Comparison of ENCODE assay signal across 23 cellular contexts in the genomic region with DNA sequence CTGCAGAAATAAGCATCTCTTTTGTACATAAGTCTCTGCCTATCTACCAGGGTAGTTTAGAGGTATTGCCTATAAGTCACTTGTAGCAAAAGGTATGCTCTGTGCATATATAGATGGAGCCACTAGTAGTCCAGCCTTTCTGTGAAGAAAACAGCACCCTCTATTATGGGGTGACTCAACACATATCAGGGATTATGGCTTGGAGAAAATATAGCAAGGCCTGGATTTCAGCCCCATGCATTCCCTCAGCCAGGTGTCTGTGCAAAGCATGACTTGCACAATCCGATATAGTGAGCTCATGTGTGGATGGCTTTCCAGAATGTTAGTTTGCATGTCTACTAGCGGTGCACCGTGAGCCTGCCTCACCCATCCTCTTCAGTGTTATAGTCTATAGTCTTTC. TPM values are rescaled to one million over a fixed set of nuclear protein-coding genes. Genes with fewer than 3 reads are reported as not detected.
"Had no signal": no experiment of that assay in that cellular context is flagged by ENCODE, and none has a peak within 500 bp of the region (broad histone marks: within the 10 kb centered on the region; RNA-seq: fewer than 3 reads in every experiment).

No MANE protein-coding gene starts in this region.

- H3K4me1 ChIP-seq: adrenal gland, Peyer's patch, SJSA1 had no signal

- ATAC-seq: activated CD4-positive, CD25-positive, alpha-beta regulatory T cell treated with anti-CD3 and anti-CD28 coated beads, Interleukin-2, amount 50 U/mL, for 24 hours; activated CD8-positive, alpha-beta T cell treated with anti-CD3 and anti-CD28 coated beads for 36 hours; activated T-cell treated with anti-CD3 and anti-CD28 coated beads, Interleukin-2, amount 50 U/mL, for 72 hours; SK-N-SH treated with all-trans-retinoic acid at 6 μM for 48 hours had no signal

- H3K4me3 ChIP-seq: adrenal gland, Peyer's patch, SJSA1 had no signal

- H3K27ac ChIP-seq: adrenal gland, Peyer's patch, RWPE1, SJSA1 had no signal

- DNase-seq: activated CD4-positive, alpha-beta T cell treated with anti-CD3 and anti-CD28 coated beads for 4 hours; activated CD8-positive, alpha-beta memory T cell treated with anti-CD3 and anti-CD28 coated beads, Interleukin-2, amount 50 U/mL, for 4 hours; activated CD8-positive, alpha-beta T cell treated with anti-CD3 and anti-CD28 coated beads for 36 hours; activated naive CD4-positive, alpha-beta T cell treated with anti-CD3 and anti-CD28 coated beads, Interleukin-2, amount 50 U/mL, for 16 hours; activated naive CD8-positive, alpha-beta T cell treated with anti-CD3 and anti-CD28 coated beads, Interleukin-2, amount 10 ng/mL, durations not matched to agents 7 days and 5 days; activated T-cell treated with anti-CD3 and anti-CD28 coated beads, Interleukin-2, amount 50 U/mL, for 72 hours; adrenal gland; aorta; Karpas-422; NCI-H1105 treated with DMSO at 0.1 percent for 48 hours; NCI-H1436 treated with DMSO at 0.1 percent for 48 hours; NCI-H187; NCI-H2081; NCI-H446; NCI-H524; Peyer's patch; SHP77; SW 1271 had no signal

- H3K9me3 ChIP-seq: adrenal gland, Peyer's patch, SJSA1 had no signal

- H3K36me3 ChIP-seq: adrenal gland, Peyer's patch, SJSA1 had no signal

- H3K27me3 ChIP-seq: adrenal gland, Peyer's patch, SJSA1 had no signal

RNA-seq across cellular contexts. Expression of gene NALCN, which starts 13.4 kb away (rescaled TPM):
- total RNA-seq: activated CD8-positive, alpha-beta T cell treated with anti-CD3 and anti-CD28 coated beads for 36 hours; activated naive CD8-positive, alpha-beta T cell treated with anti-CD3 and anti-CD28 coated beads, Interleukin-2, amount 10 ng/mL, durations not matched to agents 7 days and 5 days; activated T-cell treated with anti-CD3 and anti-CD28 coated beads, Interleukin-2, amount 50 U/mL, for 72 hours; activated T-helper 2 cell treated with anti-CD3 and anti-CD28 coated beads, Interferon-gamma antibody, Interleukin-2, Interleukin-4, amounts not matched to agents 10 μg/mL and 5 μg/mL and 100 μg/mL, durations not matched to agents 14 hours and 24 hours and 36 hours had no signal

RNA-seq across cellular contexts. Expression of gene ITGBL1, which starts 22.7 kb away (rescaled TPM):
- total RNA-seq: activated CD8-positive, alpha-beta T cell treated with anti-CD3 and anti-CD28 coated beads for 36 hours; activated naive CD8-positive, alpha-beta T cell treated with anti-CD3 and anti-CD28 coated beads, Interleukin-2, amount 10 ng/mL, durations not matched to agents 7 days and 5 days; activated T-cell treated with anti-CD3 and anti-CD28 coated beads, Interleukin-2, amount 50 U/mL, for 72 hours; activated T-helper 2 cell treated with anti-CD3 and anti-CD28 coated beads, Interferon-gamma antibody, Interleukin-2, Interleukin-4, amounts not matched to agents 10 μg/mL and 5 μg/mL and 100 μg/mL, durations not matched to agents 14 hours and 24 hours and 36 hours had no signal
